16 cellular contexts compared by ENCODE assay signal in genomic region chr20:34287500-34287899, GRCh38. TPM values are rescaled to one million over a fixed set of nuclear protein-coding genes. Genes with fewer than 3 reads are reported as not detected.
DNase-seq lines count a peak whose midpoint lies in the region; ATAC-seq, FAIRE-seq and TF ChIP-seq lines count a peak whose summit lies in the region.
"Not testable (repeated sequence)": the region's sequence is repeated elsewhere in the genome, so short reads cannot be mapped to it uniquely, and the experiment has no call there.
"Had no signal": no experiment of that assay in that cellular context is flagged by ENCODE, and none has a peak within 500 bp of the region (broad histone marks: within the 10 kb centered on the region; RNA-seq: fewer than 3 reads in every experiment).

No MANE protein-coding gene starts in this region.

- H3K4me2 ChIP-seq in H9 (ENCODE audit: insufficient read depth, insufficient read length, low read length); HepG2 (ENCODE audit: low read depth, low read length): not testable (repeated sequence)

- peaks cover 73 to 98% (median 85%) of the 10 kb centered on the region in 3 experiments; a peak in 6 of 7 replicates for H3K36me3 Mint-ChIP-seq in H9 (ENCODE audit: insufficient read depth in 1 of 3, low read depth in 3 of 3)
- H3K36me3 Mint-ChIP-seq in activated naive CD4-positive, alpha-beta T cell treated with anti-CD3 and anti-CD28 coated beads for 36 hours (ENCODE audit: low read depth) = peaks cover 51% of the 10 kb centered on the region
- peaks cover 50% of the 10 kb centered on the region for H3K36me3 Mint-ChIP-seq in progenitor cell of endocrine pancreas (ENCODE audit: insufficient read depth)
- H3K36me3 Mint-ChIP-seq in type B pancreatic cell = peaks cover 54% of the 10 kb centered on the region

- not testable (repeated sequence) for H2BK120ac ChIP-seq in H9 (ENCODE audit: low read depth, low read length, poor library complexity, severe bottlenecking)

- not testable (repeated sequence) for H2BK5ac ChIP-seq in H9 (ENCODE audit: insufficient read length, low read length)

- intact Hi-C loops in activated naive CD4-positive, alpha-beta T cell treated with anti-CD3 and anti-CD28 coated beads for 36 hours (cut with micrococcal nuclease); HepG2 (cut with micrococcal nuclease; ENCODE audit: unreplicated experiment): not testable (repeated sequence)

- 0 out of 3 replicates have a peak, but pooled peaks have one; percentile 1 for ATAC-seq in RWPE2 (ENCODE audit: low read depth)
- ATAC-seq in HepG2 = not testable (repeated sequence)

- TF ChIP-seq CTCF in H9 (conservative IDR thresholded peaks at IDR 0.05) (0 out of 3 replicates have a peak, but pooled peaks have one; percentile 25), choroid plexus epithelial cell (conservative IDR thresholded peaks at IDR 0.05; ENCODE audit: low read depth, low read length) (peak; percentile 11), progenitor cell of endocrine pancreas (IDR thresholded peaks at IDR 0.05; ENCODE audit: unreplicated experiment) (peak; percentile 28), type B pancreatic cell (conservative IDR thresholded peaks at IDR 0.05) (peak; percentile 32)
- not testable (repeated sequence) for TF ChIP-seq CTCF in RWPE2 (IDR thresholded peaks at IDR 0.05; ENCODE audit: poor library complexity, severe bottlenecking); HepG2 (CRISPR knock-in tag; IDR thresholded peaks at IDR 0.05)

- H3K4me1 ChIP-seq in H9 (ENCODE audit: insufficient read depth, low read length); RWPE2 (ENCODE audit: insufficient read depth, poor library complexity, severe bottlenecking); HepG2 (ENCODE audit: insufficient read depth, low read length): not testable (repeated sequence)

- H2BK12ac ChIP-seq in H9 (ENCODE audit: insufficient read length, low read depth, low read length) = not testable (repeated sequence)

- TF ChIP-seq EP300 in HepG2 (IDR thresholded peaks at IDR 0.05; ENCODE audit: low read depth in 2 of 2, low read length in 2 of 2); HepG2 (CRISPR knock-in tag; IDR thresholded peaks at IDR 0.05; ENCODE audit: borderline replicate concordance): not testable (repeated sequence)

- H3K79me1 ChIP-seq in H9 (ENCODE audit: insufficient read depth, low read depth, low read length, poor library complexity, severe bottlenecking) = not testable (repeated sequence)

- H3K79me2 ChIP-seq in H9 (ENCODE audit: insufficient read depth, low read length); HepG2 (ENCODE audit: insufficient read depth, low read length): not testable (repeated sequence)

- H3K27me3 Mint-ChIP-seq in H9 (ENCODE audit: low read depth); activated naive CD4-positive, alpha-beta T cell treated with anti-CD3 and anti-CD28 coated beads for 36 hours (ENCODE audit: low read depth); progenitor cell of endocrine pancreas; type B pancreatic cell: not testable (repeated sequence)

- not testable (repeated sequence) for H3K27ac ChIP-seq in H9 (ENCODE audit: insufficient read length, low read depth, low read length); RWPE2 (ENCODE audit: poor library complexity, severe bottlenecking); HepG2 (ENCODE audit: extremely low read length, insufficient read depth, low read length)

- H4K20me1 ChIP-seq in H9 (ENCODE audit: control insufficient read depth, insufficient read depth, insufficient read length); HepG2 (ENCODE audit: insufficient read depth, low read length): not testable (repeated sequence)

- H3K14ac ChIP-seq in H9 (ENCODE audit: insufficient read depth, low read length) = not testable (repeated sequence)

- not testable (repeated sequence) for H2AFZ ChIP-seq in H9 (ENCODE audit: low read length); HepG2 (ENCODE audit: low read length)

- H3K36me3 ChIP-seq in RWPE2 (ENCODE audit: low read depth) = peaks cover 100% of the 10 kb centered on the region
- peaks cover 73 to 91% of the 10 kb centered on the region in 2 experiments for H3K36me3 ChIP-seq in HepG2 (replicated peaks in 1 of 2; ENCODE audit: control insufficient read depth in 1 of 2, insufficient read depth in 2 of 2, low read length in 2 of 2)

- H2BK15ac ChIP-seq in H9 (ENCODE audit: low read depth, low read length) = not testable (repeated sequence)

- H3K27ac Mint-ChIP-seq in H9, progenitor cell of endocrine pancreas, type B pancreatic cell: not testable (repeated sequence)
- H3K27ac Mint-ChIP-seq in activated naive CD4-positive, alpha-beta T cell treated with anti-CD3 and anti-CD28 coated beads for 36 hours = peak overlapping the region; percentile 15

- H3K4me1 Mint-ChIP-seq in H9; activated naive CD4-positive, alpha-beta T cell treated with anti-CD3 and anti-CD28 coated beads for 36 hours (ENCODE audit: low read depth); progenitor cell of endocrine pancreas (ENCODE audit: low read depth); type B pancreatic cell (ENCODE audit: unreplicated experiment): not testable (repeated sequence)

- H3T11ph ChIP-seq in H9 (ENCODE audit: low read length) = not testable (repeated sequence)

- not testable (repeated sequence) for H4K8ac ChIP-seq in H9 (replicated peaks; ENCODE audit: insufficient read length, low read depth, low read length)

- not testable (repeated sequence) for H3K4me3 Mint-ChIP-seq in H9; activated naive CD4-positive, alpha-beta T cell treated with anti-CD3 and anti-CD28 coated beads for 36 hours; progenitor cell of endocrine pancreas (ENCODE audit: low read depth); type B pancreatic cell

- H3K9ac ChIP-seq in H9 (ENCODE audit: extremely low read depth, insufficient read length, low read length); HepG2 (ENCODE audit: insufficient read depth, low read depth, low read length): not testable (repeated sequence)

- TF ChIP-seq POLR2A in HepG2 (IDR thresholded peaks at IDR 0.05; ENCODE audit: insufficient read depth in 1 of 2, low read depth in 2 of 2, low read length in 2 of 2) = not testable (repeated sequence)

- H4K91ac ChIP-seq in H9 (ENCODE audit: insufficient read length, low read depth, low read length) = not testable (repeated sequence)

- H3K4me3 ChIP-seq in RWPE2 (ENCODE audit: severe bottlenecking); choroid plexus epithelial cell (ENCODE audit: low read depth, low read length); HepG2 (replicated peaks in 1 of 3; ENCODE audit: insufficient read depth in 1 of 3, low read depth in 2 of 3, low read length in 3 of 3): not testable (repeated sequence)

- not testable (repeated sequence) for H3K27me3 ChIP-seq in H9 (ENCODE audit: insufficient read depth, low read length); RWPE2 (ENCODE audit: insufficient read depth, poor library complexity, severe bottlenecking); HepG2 (ENCODE audit: control insufficient read depth in 1 of 2, insufficient read depth in 2 of 2, low read length in 2 of 2)

- not testable (repeated sequence) for H3K4ac ChIP-seq in H9 (ENCODE audit: low read depth, low read length)

- TF ChIP-seq RAD21 in HepG2 (CRISPR knock-in tag; IDR thresholded peaks at IDR 0.05) = not testable (repeated sequence)

- H3K9me3 ChIP-seq in H9 (ENCODE audit: control insufficient read depth, low read depth, low read length); RWPE2 (ENCODE audit: severe bottlenecking); HepG2 (ENCODE audit: low read length): not testable (repeated sequence)

- H3K18ac ChIP-seq in H9 (ENCODE audit: insufficient read length, low read depth, low read length) = not testable (repeated sequence)

- not testable (repeated sequence) for H3K23ac ChIP-seq in H9 (ENCODE audit: insufficient read length, low read depth, low read length)

- BruUV-seq in HepG2 (replicated peaks; lab: Mats Ljungman, UMichigan) = not testable (repeated sequence)

- in situ Hi-C loops in HepG2 (cut with HindIII; ENCODE audit: extremely low pct_ligation_motif_present, low pct_unique_long_range_greater_than_20kb) = not testable (repeated sequence)

- not testable (repeated sequence) for H3K23me2 ChIP-seq in H9 (ENCODE audit: insufficient read length, low read depth, low read length, poor library complexity, severe bottlenecking)

- WGBS in H9 (ENCODE audit: extremely low coverage, insufficient read length, low lambda C conversion rate) = no CpG with 5 or more reads among the region's 5 CpGs
- WGBS in HepG2 (ENCODE audit: low lambda C conversion rate) = 98% methylated on average over 5 of the region's 5 CpGs

- DNase-seq in H9; RWPE2 (ENCODE audit: low spot score); activated naive CD4-positive, alpha-beta T cell treated with anti-CD3 and anti-CD28 coated beads for 36 hours; choroid plexus epithelial cell (ENCODE audit: low read depth); HepG2 (ENCODE audit: low spot score); progenitor cell of endocrine pancreas (ENCODE audit: low spot score, unreplicated experiment); type B pancreatic cell (ENCODE audit: extremely low spot score, unreplicated experiment): not testable (repeated sequence)

- not testable (repeated sequence) for H2BK20ac ChIP-seq in H9 (ENCODE audit: low read depth, low read length, poor library complexity, severe bottlenecking)

- CTCF ChIA-PET in activated naive CD4-positive, alpha-beta T cell treated with anti-CD3 and anti-CD28 coated beads for 36 hours (lab: Charles Lee) = interaction anchor here (2.0 kb wide), 1 partner anchor 25 kb away, joined by 8 read pairs; no protein-coding TSS in a partner anchor
- CTCF ChIA-PET in HepG2 (lab: Yijun Ruan, JAX; ENCODE audit: low intra/inter-chr PET ratio, low total read pairs) = not testable (repeated sequence)

- H4K5ac ChIP-seq in H9 (ENCODE audit: insufficient read length, low read depth, low read length) = not testable (repeated sequence)

- not testable (repeated sequence) for H3K9me3 Mint-ChIP-seq in H9; activated naive CD4-positive, alpha-beta T cell treated with anti-CD3 and anti-CD28 coated beads for 36 hours; progenitor cell of endocrine pancreas (ENCODE audit: low read depth); type B pancreatic cell

- H3K56ac ChIP-seq in H9 (ENCODE audit: insufficient read length, low read depth, low read length) = not testable (repeated sequence)

- not testable (repeated sequence) for FAIRE-seq in HepG2 (lab: Jason Lieb, UNC)

- H2AK5ac ChIP-seq in H9 (ENCODE audit: insufficient read length, low read length) = not testable (repeated sequence)

- POLR2A ChIA-PET in HepG2 (lab: Yijun Ruan, JAX) = interaction anchor here (1.4 kb wide), 1 partner anchor 15 kb away, joined by 3 read pairs; the partner anchor contains the start of gene AHCY

RNA-seq across cellular contexts. Expression of gene AHCY, which starts 15.7 kb away (rescaled TPM):
- total RNA-seq in H9 (2021) = 461 and 473 TPM in 2 replicates
- total RNA-seq in activated naive CD4-positive, alpha-beta T cell treated with anti-CD3 and anti-CD28 coated beads for 36 hours = 100 to 1,000 TPM; 258 to 261 TPM
- 407 and 447 TPM in 2 replicates for total RNA-seq in HepG2 (2016; rRNA removed; fragmentation: Illumina TruSeq; extraction: Trizol)
- 184 and 192 TPM in 2 replicates for total RNA-seq in HepG2 (2016; cell fraction: cytosol; rRNA removed; fragmentation: Illumina TruSeq; extraction: Trizol; ENCODE audit: low read depth)
- total RNA-seq in HepG2 (2016; cell fraction: insoluble cytoplasmic fraction; rRNA removed; fragmentation: Illumina TruSeq; extraction: Trizol) = 393 and 407 TPM in 2 replicates
- 419 and 431 TPM in 2 replicates for total RNA-seq in HepG2 (2016; cell fraction: membrane; rRNA removed; fragmentation: Illumina TruSeq; extraction: Trizol)
- 242 and 265 TPM in 2 replicates for total RNA-seq in HepG2 (2016; cell fraction: nucleus; rRNA removed; fragmentation: Illumina TruSeq; extraction: Trizol)
- 419 and 492 TPM in 2 replicates for polyA plus RNA-seq in HepG2 (2011; rRNA removed)
- polyA plus RNA-seq in HepG2 (2011; cell fraction: cytosol; rRNA removed) = 522 and 613 TPM in 2 replicates
- polyA plus RNA-seq in HepG2 (2011; cell fraction: nucleus; rRNA removed) = 339 and 378 TPM in 2 replicates
- 339 and 364 TPM in 2 replicates for polyA plus RNA-seq in HepG2 (2012)
- polyA plus RNA-seq in HepG2 (2016; cell fraction: cytosol; fragmentation: Illumina TruSeq; extraction: Trizol; ENCODE audit: low read depth) = 232 and 234 TPM in 2 replicates
- 393 and 446 TPM in 2 replicates for polyA plus RNA-seq in HepG2 (2016; cell fraction: insoluble cytoplasmic fraction; fragmentation: Illumina TruSeq; extraction: Trizol; ENCODE audit: low read depth)
- 384 and 399 TPM in 2 replicates for polyA plus RNA-seq in HepG2 (2016; cell fraction: membrane; fragmentation: Illumina TruSeq; extraction: Trizol; ENCODE audit: low read depth)
- polyA plus RNA-seq in HepG2 (2016; cell fraction: nucleus; fragmentation: Illumina TruSeq; extraction: Trizol; ENCODE audit: insufficient read depth, low read depth) = 372 and 382 TPM in 2 replicates
- 730 and 1,221 TPM in 2 replicates for polyA minus RNA-seq in HepG2 (2011; rRNA and poly(A)+ RNA removed; ENCODE audit: low replicate concordance)
- 306 and 309 TPM in 2 replicates for polyA minus RNA-seq in HepG2 (2011; cell fraction: cytosol; rRNA and poly(A)+ RNA removed)
- 166 and 188 TPM in 2 replicates for polyA minus RNA-seq in HepG2 (2011; cell fraction: nucleus; rRNA and poly(A)+ RNA removed)
- total RNA-seq in progenitor cell of endocrine pancreas = 328 and 329 TPM in 2 replicates
- total RNA-seq in type B pancreatic cell (ENCODE audit: low replicate concordance) = 242 and 342 TPM in 2 replicates

RNA-seq across cellular contexts. Expression of gene ASIP, which starts 46.3 kb away (rescaled TPM):
- not detected in 2 replicates for total RNA-seq in H9 (2021)
- total RNA-seq in activated naive CD4-positive, alpha-beta T cell treated with anti-CD3 and anti-CD28 coated beads for 36 hours = not detected
- not detected in 2 replicates for total RNA-seq in HepG2 (2016; rRNA removed; fragmentation: Illumina TruSeq; extraction: Trizol)
- total RNA-seq in HepG2 (2016; cell fraction: cytosol; rRNA removed; fragmentation: Illumina TruSeq; extraction: Trizol; ENCODE audit: low read depth) = not detected in 2 replicates
- not detected in 2 replicates for total RNA-seq in HepG2 (2016; cell fraction: insoluble cytoplasmic fraction; rRNA removed; fragmentation: Illumina TruSeq; extraction: Trizol)
- total RNA-seq in HepG2 (2016; cell fraction: membrane; rRNA removed; fragmentation: Illumina TruSeq; extraction: Trizol) = not detected in 2 replicates
- not detected in 2 replicates for total RNA-seq in HepG2 (2016; cell fraction: nucleus; rRNA removed; fragmentation: Illumina TruSeq; extraction: Trizol)
- not detected in 2 replicates for polyA plus RNA-seq in HepG2 (2011; rRNA removed)
- not detected in 2 replicates for polyA plus RNA-seq in HepG2 (2011; cell fraction: cytosol; rRNA removed)
- not detected in 2 replicates for polyA plus RNA-seq in HepG2 (2011; cell fraction: nucleus; rRNA removed)
- polyA plus RNA-seq in HepG2 (2012) = not detected in 2 replicates
- not detected in 2 replicates for polyA plus RNA-seq in HepG2 (2016; cell fraction: cytosol; fragmentation: Illumina TruSeq; extraction: Trizol; ENCODE audit: low read depth)
- polyA plus RNA-seq in HepG2 (2016; cell fraction: insoluble cytoplasmic fraction; fragmentation: Illumina TruSeq; extraction: Trizol; ENCODE audit: low read depth) = not detected in 2 replicates
- 0.39 TPM in 1 of 2 replicates, not detected in the other for polyA plus RNA-seq in HepG2 (2016; cell fraction: membrane; fragmentation: Illumina TruSeq; extraction: Trizol; ENCODE audit: low read depth)
- polyA plus RNA-seq in HepG2 (2016; cell fraction: nucleus; fragmentation: Illumina TruSeq; extraction: Trizol; ENCODE audit: insufficient read depth, low read depth) = not detected in 2 replicates
- polyA minus RNA-seq in HepG2 (2011; rRNA and poly(A)+ RNA removed; ENCODE audit: low replicate concordance) = not detected in 2 replicates
- polyA minus RNA-seq in HepG2 (2011; cell fraction: cytosol; rRNA and poly(A)+ RNA removed) = not detected in 2 replicates
- polyA minus RNA-seq in HepG2 (2011; cell fraction: nucleus; rRNA and poly(A)+ RNA removed) = not detected in 2 replicates
- not detected in 2 replicates for total RNA-seq in progenitor cell of endocrine pancreas
- 1.1 TPM in 1 of 2 replicates, not detected in the other for total RNA-seq in type B pancreatic cell (ENCODE audit: low replicate concordance)
- total RNA-seq: A673; Calu3; CD4-positive, alpha-beta memory T cell; Daoy; G401; GM23338; H4; HFFc6 had no signal
- polyA plus RNA-seq: BJ; CD4-positive, alpha-beta memory T cell; GM23338 had no signal
